ENCODE assay signal across 23 cellular contexts in the genomic region with DNA sequence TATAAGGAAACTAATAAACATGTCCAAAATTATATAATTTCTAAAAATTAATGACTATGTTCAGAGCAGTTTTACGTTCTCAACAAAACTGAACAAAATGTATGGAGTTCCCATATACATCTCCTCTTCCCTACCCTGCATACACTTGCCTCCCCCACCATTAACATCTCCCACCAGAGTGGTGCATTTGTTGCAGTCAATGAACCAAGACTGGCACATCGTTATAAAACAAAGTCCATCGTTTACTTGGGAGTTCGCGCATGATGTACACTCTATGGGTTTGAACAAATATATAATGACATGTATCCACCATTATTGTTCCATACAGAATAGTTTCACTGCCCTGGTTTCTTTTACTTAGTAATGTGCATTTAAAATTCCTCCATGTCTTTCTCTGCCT.
"Had no signal": no experiment of that assay in that cellular context is flagged by ENCODE, and none has a peak within 500 bp of the region (broad histone marks: within the 10 kb centered on the region; RNA-seq: fewer than 3 reads in every experiment).

No MANE protein-coding gene starts in this region.

- ATAC-seq: activated CD8-positive, alpha-beta memory T cell treated with anti-CD3 and anti-CD28 coated beads, Interleukin-2, amount 10 ng/mL, durations not matched to agents 7 days and 5 days; activated CD8-positive, alpha-beta T cell treated with anti-CD3 and anti-CD28 coated beads for 36 hours; activated naive CD8-positive, alpha-beta T cell treated with anti-CD3 and anti-CD28 coated beads, Interleukin-2, amount 50 U/mL, for 24 hours; body of pancreas; left lobe of liver; lower lobe of right lung; naive thymus-derived CD4-positive, alpha-beta T cell had no signal

- DNase-seq: activated CD4-positive, alpha-beta T cell treated with anti-CD3 and anti-CD28 coated beads, Interleukin-2, amount 10 ng/mL, durations not matched to agents 7 days and 5 days; activated CD4-positive, CD25-positive, alpha-beta regulatory T cell treated with anti-CD3 and anti-CD28 coated beads, Interleukin-2, amount 50 U/mL, for 72 hours; activated CD8-positive, alpha-beta memory T cell treated with anti-CD3 and anti-CD28 coated beads, Interleukin-2, amount 10 ng/mL, durations not matched to agents 7 days and 5 days; activated CD8-positive, alpha-beta T cell treated with anti-CD3 and anti-CD28 coated beads for 36 hours; activated effector memory CD4-positive, alpha-beta T cell treated with anti-CD3 and anti-CD28 coated beads, Interleukin-2, amount 50 U/mL, for 16 hours; activated naive CD4-positive, alpha-beta T cell treated with anti-CD3 and anti-CD28 coated beads, Interleukin-2, amount 50 U/mL, for 16 hours; activated naive CD8-positive, alpha-beta T cell treated with anti-CD3 and anti-CD28 coated beads, Interleukin-2, amount 50 U/mL, for 24 hours; activated T-cell treated with anti-CD3 and anti-CD28 coated beads for 4 hours; body of pancreas; heart left ventricle; kidney; lower lobe of right lung; mesendoderm; naive thymus-derived CD4-positive, alpha-beta T cell; sigmoid colon; stimulated activated CD4-positive, alpha-beta T cell treated with anti-CD3 and anti-CD28 coated beads, Interleukin-15, amount 100 ng/mL, for 24 hours; stimulated activated CD4-positive, alpha-beta T cell treated with anti-CD3 and anti-CD28 coated beads, Interleukin-2, amount 100 ng/mL, for 48 hours; stimulated activated naive CD4-positive, alpha-beta T cell; testis; trophoblast cell; uterus; WERI-Rb-1 had no signal
